Comparison of ENCODE assay signal across 32 cellular contexts in genomic region chr1:97108200-97108599, GRCh38.
DNase-seq lines count a peak whose midpoint lies in the region; ATAC-seq and TF ChIP-seq lines count a peak whose summit lies in the region.
"Had no signal": no experiment of that assay in that cellular context is flagged by ENCODE, and none has a peak within 500 bp of the region (broad histone marks: within the 10 kb centered on the region; RNA-seq: fewer than 3 reads in every experiment).

No MANE protein-coding gene starts in this region.

- H3K36me3 ChIP-seq in RWPE2 (ENCODE audit: low read depth), result no peaks in the 10 kb centered on the region
- H3K36me3 ChIP-seq in aorta (ENCODE audit: control insufficient read depth in 1 of 2, insufficient read depth in 2 of 2, low read length in 1 of 2), result no peaks in the 10 kb centered on the region
- H3K36me3 ChIP-seq: upper lobe of left lung had no signal

- 55 to 65% methylated on average over 1 of the region's 1 CpG for WGBS in aorta, 2 donors

- no peak for TF ChIP-seq CTCF in RWPE2 (IDR thresholded peaks at IDR 0.05; ENCODE audit: poor library complexity, severe bottlenecking)
- TF ChIP-seq CTCF in foreskin fibroblast (IDR thresholded peaks at IDR 0.05; ENCODE audit: low read depth, low read length), result no peak

- intact Hi-C loops in left colon (cut with DNase I, micrococcal nuclease) (no loop called here), aorta (cut with DNase I) (no loop called here)

- H3K9me3 ChIP-seq in RWPE2 (ENCODE audit: severe bottlenecking), result no peaks in the 10 kb centered on the region
- no peaks in the 10 kb centered on the region for H3K9me3 ChIP-seq in aorta (ENCODE audit: control insufficient read depth, low read length)
- H3K9me3 ChIP-seq: upper lobe of left lung had no signal

- ATAC-seq in RWPE2 (ENCODE audit: low read depth) (peak; percentile 35; the same call in 1 of the 3 replicates), left colon (no peak), aorta (ENCODE audit: low FRiP score) (no peak)
- ATAC-seq in stimulated activated naive CD8-positive, alpha-beta T cell treated with anti-CD3 and anti-CD28 coated beads, Interleukin-15, amount 100 ng/mL, for 72 hours, result no peak
- ATAC-seq: effector memory CD8-positive, alpha-beta T cell; heart right ventricle; stimulated activated naive B cell treated with anti-CD40 and anti-IgM and Interleukin-4, amounts not matched to agents 10 μg/mL and 1 μg/mL and 100 μg/mL, for 72 hours; T-helper 17 cell had no signal

- H3K4me3 ChIP-seq in RWPE2 (ENCODE audit: severe bottlenecking) (no peak overlapping the region), foreskin fibroblast (ENCODE audit: low read depth in 1 of 2, low read length in 2 of 2) (no peak overlapping the region), aorta (ENCODE audit: low read length in 2 of 2) (no peak overlapping the region)
- H3K4me3 ChIP-seq: heart right ventricle, lung, upper lobe of left lung had no signal

- H3K4me3 Mint-ChIP-seq in stimulated activated naive CD8-positive, alpha-beta T cell treated with anti-CD3 and anti-CD28 coated beads, Interleukin-15, amount 100 ng/mL, for 72 hours, result no peak overlapping the region
- H3K4me3 Mint-ChIP-seq: activated naive CD8-positive, alpha-beta T cell treated with anti-CD3 and anti-CD28 coated beads, Interleukin-2, amount 10 ng/mL, durations not matched to agents 7 days and 5 days; central memory CD8-positive, alpha-beta T cell; effector memory CD8-positive, alpha-beta T cell; nephron progenitor cell; stimulated activated naive B cell treated with anti-CD40 and anti-IgM and Interleukin-4, amounts not matched to agents 10 μg/mL and 1 μg/mL and 100 μg/mL, for 72 hours; T-helper 17 cell had no signal

- H3K9me3 Mint-ChIP-seq in stimulated activated naive CD8-positive, alpha-beta T cell treated with anti-CD3 and anti-CD28 coated beads, Interleukin-15, amount 100 ng/mL, for 72 hours, result peaks cover 9 to 10% of the 10 kb centered on the region in 2 donors
- H3K9me3 Mint-ChIP-seq: central memory CD8-positive, alpha-beta T cell had no signal

- H3K27ac ChIP-seq in RWPE2 (ENCODE audit: poor library complexity, severe bottlenecking), result no peak overlapping the region
- no peak overlapping the region for H3K27ac ChIP-seq in aorta (ENCODE audit: low read depth in 1 of 2, low read length in 2 of 2)
- H3K27ac ChIP-seq: 22Rv1, heart right ventricle, KMS-11, parathyroid adenoma, RWPE1, upper lobe of left lung had no signal

- H3K4me1 ChIP-seq in RWPE2 (ENCODE audit: insufficient read depth, poor library complexity, severe bottlenecking), result no peaks in the 10 kb centered on the region
- H3K4me1 ChIP-seq in aorta (ENCODE audit: control insufficient read depth in 1 of 2, insufficient read depth in 2 of 2, low read length in 2 of 2), result no peaks in the 10 kb centered on the region
- H3K4me1 ChIP-seq: heart right ventricle, parathyroid adenoma, upper lobe of left lung had no signal

- no peaks in the 10 kb centered on the region for H3K4me1 Mint-ChIP-seq in stimulated activated naive CD8-positive, alpha-beta T cell treated with anti-CD3 and anti-CD28 coated beads, Interleukin-15, amount 100 ng/mL, for 72 hours
- H3K4me1 Mint-ChIP-seq: activated naive CD8-positive, alpha-beta T cell treated with anti-CD3 and anti-CD28 coated beads, Interleukin-2, amount 10 ng/mL, durations not matched to agents 7 days and 5 days; central memory CD8-positive, alpha-beta T cell; stimulated activated naive B cell treated with anti-CD40 and anti-IgM and Interleukin-4, amounts not matched to agents 10 μg/mL and 1 μg/mL and 100 μg/mL, for 72 hours had no signal

- H3K27me3 ChIP-seq in RWPE2 (ENCODE audit: insufficient read depth, poor library complexity, severe bottlenecking) (no peaks in the 10 kb centered on the region), aorta (ENCODE audit: control insufficient read depth in 1 of 2, insufficient read depth in 2 of 2, low read length in 1 of 2) (peaks cover 0 to 1% of the 10 kb centered on the region in 2 donors)
- H3K27me3 ChIP-seq: heart right ventricle, upper lobe of left lung had no signal

- H3K27me3 Mint-ChIP-seq in stimulated activated naive CD8-positive, alpha-beta T cell treated with anti-CD3 and anti-CD28 coated beads, Interleukin-15, amount 100 ng/mL, for 72 hours, result no peaks in the 10 kb centered on the region
- H3K27me3 Mint-ChIP-seq: activated naive CD8-positive, alpha-beta T cell treated with anti-CD3 and anti-CD28 coated beads, Interleukin-2, amount 10 ng/mL, durations not matched to agents 7 days and 5 days; central memory CD8-positive, alpha-beta T cell; effector memory CD8-positive, alpha-beta T cell; stimulated activated naive B cell treated with anti-CD40 and anti-IgM and Interleukin-4, amounts not matched to agents 10 μg/mL and 1 μg/mL and 100 μg/mL, for 72 hours; T-helper 17 cell had no signal

- H3K27ac Mint-ChIP-seq in stimulated activated naive CD8-positive, alpha-beta T cell treated with anti-CD3 and anti-CD28 coated beads, Interleukin-15, amount 100 ng/mL, for 72 hours, result no peak overlapping the region
- H3K27ac Mint-ChIP-seq: activated naive CD8-positive, alpha-beta T cell treated with anti-CD3 and anti-CD28 coated beads, Interleukin-2, amount 10 ng/mL, durations not matched to agents 7 days and 5 days; effector memory CD8-positive, alpha-beta T cell; nephron progenitor cell; stimulated activated naive B cell treated with anti-CD40 and anti-IgM and Interleukin-4, amounts not matched to agents 10 μg/mL and 1 μg/mL and 100 μg/mL, for 72 hours; T-helper 17 cell had no signal

- peak; percentile 43 for DNase-seq in NCI-H2171 treated with DMSO at 0.1 percent for 48 hours (lab: John Stamatoyannopoulos, UW)
- DNase-seq in NCI-H2171 (lab: John Stamatoyannopoulos, UW), result no peak
- DNase-seq in RWPE2 (ENCODE audit: low spot score), result no peak
- peak; percentile 31 to 63 for DNase-seq in foreskin fibroblast
- no peak for DNase-seq in NCI-H1436 treated with DMSO at 0.1 percent for 48 hours (lab: John Stamatoyannopoulos, UW)
- DNase-seq in left colon, result no peak
- no peak for DNase-seq in stimulated activated naive CD8-positive, alpha-beta T cell treated with anti-CD3 and anti-CD28 coated beads, Interleukin-15, amount 100 ng/mL, for 72 hours
- DNase-seq in aorta, result no peak
- DNase-seq: activated CD4-positive, alpha-beta T cell treated with anti-CD3 and anti-CD28 coated beads, Interleukin-2, amount 50 U/mL, for 48 hours; activated CD4-positive, CD25-positive, alpha-beta regulatory T cell treated with anti-CD3 and anti-CD28 coated beads, Interleukin-2, amount 50 U/mL, for 72 hours; activated gamma-delta T cell treated with Interleukin-2 at 50 U/mL for 16 hours; activated naive CD8-positive, alpha-beta T cell treated with anti-CD3 and anti-CD28 coated beads, Interleukin-2, amount 10 ng/mL, durations not matched to agents 7 days and 5 days; activated T-cell treated with anti-CD3 and anti-CD28 coated beads, Interleukin-2, amount 50 U/mL, for 48 hours; C1 segment of cervical spinal cord; DMS153; effector memory CD8-positive, alpha-beta T cell; heart right ventricle; NCI-H146; NCI-H446 treated with DMSO at 0.1 percent for 48 hours; NCI-H774; nephron progenitor cell; retina; small intestine; stimulated activated naive B cell treated with anti-CD40 and anti-IgM and Interleukin-4, amounts not matched to agents 10 μg/mL and 1 μg/mL and 100 μg/mL, for 72 hours; T-helper 17 cell; upper lobe of left lung had no signal

Comparison
In these comparisons a context has a peak if more than half of its experiments do, and no peak if none do; other contexts are left out.
1. DNase-seq: peak in NCI-H2171 treated with DMSO at 0.1 percent for 48 hours (single experiment) and foreskin fibroblast (2 of 2); none in NCI-H2171 (single experiment), RWPE2 (single experiment), NCI-H1436 treated with DMSO at 0.1 percent for 48 hours (single experiment), left colon (0 of 2), stimulated activated naive CD8-positive, alpha-beta T cell treated with anti-CD3 and anti-CD28 coated beads, Interleukin-15, amount 100 ng/mL, for 72 hours (0 of 2) and aorta (0 of 2).